ENCODE assay signal across 16 cellular contexts in the genomic region with DNA sequence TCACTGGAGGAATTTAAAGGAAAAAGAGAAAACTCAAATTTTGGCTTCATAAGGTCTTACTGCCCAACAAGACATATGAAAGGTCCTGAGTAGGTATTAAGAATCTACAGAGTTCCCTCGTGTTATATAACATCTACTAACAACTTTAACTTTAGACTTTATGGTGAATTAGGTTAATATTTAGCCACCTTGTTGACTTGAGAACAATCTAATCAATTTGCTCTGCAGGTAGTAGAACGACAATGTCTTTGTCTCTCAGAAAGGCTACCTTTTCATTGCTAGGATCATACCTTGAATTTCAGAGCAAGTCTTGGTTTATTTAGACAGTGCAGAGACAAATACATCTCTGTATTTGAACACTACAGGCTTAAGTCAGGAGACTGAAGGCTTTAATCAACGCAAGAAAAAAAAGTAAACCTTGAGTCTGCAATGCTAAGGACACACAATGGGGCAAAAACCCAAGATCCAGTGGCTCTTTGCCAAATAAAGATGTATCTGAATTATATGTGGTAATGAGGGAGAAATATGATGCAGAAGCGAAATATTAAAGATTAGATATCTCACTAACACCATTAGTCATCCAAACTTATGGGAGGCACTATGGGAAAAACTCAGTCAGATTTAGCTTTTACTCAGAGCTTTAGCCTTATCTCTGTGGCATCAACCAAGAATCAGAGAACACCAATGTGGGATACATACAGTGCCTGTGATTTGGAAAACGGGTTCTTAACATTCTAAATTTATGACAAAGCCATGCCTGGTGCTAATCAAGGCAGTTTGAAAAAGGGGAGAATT.
"Had no signal": no experiment of that assay in that cellular context is flagged by ENCODE, and none has a peak within 500 bp of the region (broad histone marks: within the 10 kb centered on the region; RNA-seq: fewer than 3 reads in every experiment).

No MANE protein-coding gene starts in this region.

- H3K27ac ChIP-seq: ascending aorta, stomach, uterus, WERI-Rb-1 had no signal

- FAIRE-seq: kidney had no signal

- H3K27me3 ChIP-seq: ascending aorta, stomach, uterus had no signal

- H3K4me1 ChIP-seq: ascending aorta, uterus had no signal

- H3K36me3 ChIP-seq: ascending aorta, uterus, WERI-Rb-1 had no signal

- H3K9me3 ChIP-seq: ascending aorta, stomach, uterus had no signal

- DNase-seq: activated CD4-positive, alpha-beta memory T cell treated with anti-CD3 and anti-CD28 coated beads, Interleukin-2, amount 10 ng/mL, durations not matched to agents 7 days and 5 days; activated CD4-positive, alpha-beta T cell treated with anti-CD3 and anti-CD28 coated beads for 36 hours; activated gamma-delta T cell treated with Interleukin-2 at 50 U/mL for 16 hours; activated naive CD8-positive, alpha-beta T cell treated with anti-CD3 and anti-CD28 coated beads for 36 hours; activated T-cell treated with anti-CD3 and anti-CD28 coated beads, Interleukin-2, amount 50 U/mL, for 72 hours; caudate nucleus; foreskin fibroblast; kidney; left ventricle myocardium superior; stimulated activated CD4-positive, alpha-beta T cell treated with anti-CD3 and anti-CD28 coated beads, Interleukin-15, amount 100 ng/mL, for 24 hours; stimulated activated CD4-positive, alpha-beta T cell treated with anti-CD3 and anti-CD28 coated beads, Interleukin-4, amount 100 ng/mL, for 4 hours; stomach; T-helper 1 cell; uterus; WERI-Rb-1 had no signal

- H3K4me3 ChIP-seq: ascending aorta, stomach, uterus had no signal

- ATAC-seq: activated CD4-positive, alpha-beta T cell treated with anti-CD3 and anti-CD28 coated beads for 36 hours; activated T-cell treated with anti-CD3 and anti-CD28 coated beads, Interleukin-2, amount 50 U/mL, for 72 hours; left ventricle myocardium superior had no signal
